In the genomic region with DNA sequence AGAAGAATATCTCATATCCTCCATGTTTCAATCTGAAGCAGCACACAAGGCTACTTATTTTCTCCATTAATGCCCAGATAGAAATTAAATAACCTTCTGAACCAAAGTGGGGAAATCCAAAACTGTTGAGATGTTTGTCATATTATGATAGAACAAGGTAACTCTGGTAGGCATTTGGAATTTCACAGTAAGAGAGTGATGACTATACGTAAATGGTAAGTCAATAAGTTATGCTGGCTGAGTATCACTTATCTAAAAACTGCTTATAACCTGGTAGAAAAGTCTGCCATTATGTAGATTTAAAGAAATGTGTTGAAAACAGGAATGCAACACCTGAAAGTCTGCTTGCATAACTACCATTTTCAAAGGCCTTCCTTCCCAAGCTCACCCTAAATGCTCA, we compare ENCODE assay signal across 1 cellular context.
TF ChIP-seq lines count a peak whose summit lies in the region.

No MANE protein-coding gene starts in this region.

TF ChIP-seq in GM23338, 12 proteins besides CTCF, POLR2A, EP300 and RAD21 (continued from another document):
- TF ChIP-seq ZNF462 (CRISPR knock-in tag; IDR thresholded peaks at IDR 0.05) (no peak), EZH2 (IDR thresholded peaks at IDR 0.05; ENCODE audit: low read depth, unreplicated experiment) (no peak)
- TF ChIP-seq, protein P1, sequence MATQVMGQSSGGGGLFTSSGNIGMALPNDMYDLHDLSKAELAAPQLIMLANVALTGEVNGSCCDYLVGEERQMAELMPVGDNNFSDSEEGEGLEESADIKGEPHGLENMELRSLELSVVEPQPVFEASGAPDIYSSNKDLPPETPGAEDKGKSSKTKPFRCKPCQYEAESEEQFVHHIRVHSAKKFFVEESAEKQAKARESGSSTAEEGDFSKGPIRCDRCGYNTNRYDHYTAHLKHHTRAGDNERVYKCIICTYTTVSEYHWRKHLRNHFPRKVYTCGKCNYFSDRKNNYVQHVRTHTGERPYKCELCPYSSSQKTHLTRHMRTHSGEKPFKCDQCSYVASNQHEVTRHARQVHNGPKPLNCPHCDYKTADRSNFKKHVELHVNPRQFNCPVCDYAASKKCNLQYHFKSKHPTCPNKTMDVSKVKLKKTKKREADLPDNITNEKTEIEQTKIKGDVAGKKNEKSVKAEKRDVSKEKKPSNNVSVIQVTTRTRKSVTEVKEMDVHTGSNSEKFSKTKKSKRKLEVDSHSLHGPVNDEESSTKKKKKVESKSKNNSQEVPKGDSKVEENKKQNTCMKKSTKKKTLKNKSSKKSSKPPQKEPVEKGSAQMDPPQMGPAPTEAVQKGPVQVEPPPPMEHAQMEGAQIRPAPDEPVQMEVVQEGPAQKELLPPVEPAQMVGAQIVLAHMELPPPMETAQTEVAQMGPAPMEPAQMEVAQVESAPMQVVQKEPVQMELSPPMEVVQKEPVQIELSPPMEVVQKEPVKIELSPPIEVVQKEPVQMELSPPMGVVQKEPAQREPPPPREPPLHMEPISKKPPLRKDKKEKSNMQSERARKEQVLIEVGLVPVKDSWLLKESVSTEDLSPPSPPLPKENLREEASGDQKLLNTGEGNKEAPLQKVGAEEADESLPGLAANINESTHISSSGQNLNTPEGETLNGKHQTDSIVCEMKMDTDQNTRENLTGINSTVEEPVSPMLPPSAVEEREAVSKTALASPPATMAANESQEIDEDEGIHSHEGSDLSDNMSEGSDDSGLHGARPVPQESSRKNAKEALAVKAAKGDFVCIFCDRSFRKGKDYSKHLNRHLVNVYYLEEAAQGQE (IDR thresholded peaks at IDR 0.05; ENCODE audit: unreplicated experiment): no peak
